In the genomic region with DNA sequence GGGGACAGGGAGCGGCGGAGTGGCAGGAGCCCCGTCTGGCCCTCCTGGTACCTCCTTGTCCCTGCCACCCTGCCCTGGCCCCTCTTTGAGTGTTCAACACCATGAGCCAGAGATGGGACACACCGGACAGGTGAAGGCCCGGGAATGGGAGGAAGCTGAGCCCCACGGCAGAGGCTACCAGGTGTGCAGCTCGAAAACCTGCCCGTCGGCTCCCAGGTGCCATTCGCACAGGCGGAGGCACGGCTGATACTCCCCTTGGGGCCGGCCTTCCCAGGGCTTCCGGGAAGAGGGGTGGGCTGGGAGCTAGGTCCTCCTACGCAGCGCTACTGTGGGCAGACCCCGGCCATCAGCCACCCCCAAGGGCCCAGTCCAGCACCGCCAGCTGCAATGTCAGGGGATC, we compare ENCODE assay signal across 1 cellular context.
TF ChIP-seq lines count a peak whose summit lies in the region.

No MANE protein-coding gene starts in this region.

TF ChIP-seq in IMR-90, 13 proteins besides CTCF, POLR2A, EP300 and RAD21 (continued from another document):
- TF ChIP-seq RFX5 (IDR thresholded peaks at IDR 0.05; ENCODE audit: low read depth, low read length), result no peak
- TF ChIP-seq CEBPB (IDR thresholded peaks at IDR 0.05; ENCODE audit: low read depth, low read length), result no peak
- TF ChIP-seq BHLHE40 (IDR thresholded peaks at IDR 0.05; ENCODE audit: low read depth, low read length), result no peak
- no peak for TF ChIP-seq NFE2L2 (IDR thresholded peaks at IDR 0.05; ENCODE audit: low read depth, low read length)
- TF ChIP-seq RCOR1 (IDR thresholded peaks at IDR 0.05; ENCODE audit: insufficient replicate concordance, low read length), result no peak
- no peak for TF ChIP-seq FOS (IDR thresholded peaks at IDR 0.05; ENCODE audit: low read depth, low read length)
- no peak for TF ChIP-seq MAZ (IDR thresholded peaks at IDR 0.05; ENCODE audit: borderline replicate concordance, low read depth, low read length)
- TF ChIP-seq SMC3 (IDR thresholded peaks at IDR 0.05; ENCODE audit: low read depth, low read length), result no peak
- TF ChIP-seq ELK1 (IDR thresholded peaks at IDR 0.05; ENCODE audit: borderline replicate concordance, low read depth, low read length), result no peak
- no peak for TF ChIP-seq MAFK (IDR thresholded peaks at IDR 0.05; ENCODE audit: low read depth, low read length)
